ENCODE assay signal across 1 cellular context in genomic region chr7:74483402-74484336, GRCh38.
TF ChIP-seq lines count a peak whose summit lies in the region.

No MANE protein-coding gene starts in this region.

TF ChIP-seq in IMR-90, 13 proteins besides CTCF, POLR2A, EP300 and RAD21 (continued from another document):
- TF ChIP-seq ELK1 (IDR thresholded peaks at IDR 0.05; ENCODE audit: borderline replicate concordance, low read depth, low read length) (no peak), BHLHE40 (IDR thresholded peaks at IDR 0.05; ENCODE audit: low read depth, low read length) (peak; percentile 67; the same call in 1 of the 2 replicates)
